2 cellular contexts compared by ENCODE assay signal in the genomic region with DNA sequence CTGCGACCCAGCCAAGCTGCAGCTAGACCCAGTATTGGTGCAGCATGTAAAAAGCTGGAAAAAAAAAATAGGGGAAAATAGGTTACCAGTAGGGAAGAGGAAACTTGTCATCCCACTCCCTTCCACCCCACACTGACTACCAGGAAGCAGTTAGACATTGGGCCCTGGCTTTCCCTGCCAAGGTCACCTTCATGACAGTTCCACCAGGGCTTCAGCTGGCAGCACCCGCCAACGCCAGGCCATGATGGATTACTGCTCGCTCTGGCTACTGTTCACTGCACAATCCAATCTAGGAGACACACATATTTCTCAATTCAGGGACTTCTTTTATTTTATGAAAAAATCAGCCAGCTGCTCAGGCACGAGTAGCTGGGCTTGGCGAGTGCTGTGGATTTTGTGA.
TF ChIP-seq lines count a peak whose summit lies in the region.

No MANE protein-coding gene starts in this region.

TF ChIP-seq in SK-N-SH, 30 proteins besides CTCF, POLR2A, EP300 and RAD21 (continued from another document):
- TF ChIP-seq, protein P1, sequence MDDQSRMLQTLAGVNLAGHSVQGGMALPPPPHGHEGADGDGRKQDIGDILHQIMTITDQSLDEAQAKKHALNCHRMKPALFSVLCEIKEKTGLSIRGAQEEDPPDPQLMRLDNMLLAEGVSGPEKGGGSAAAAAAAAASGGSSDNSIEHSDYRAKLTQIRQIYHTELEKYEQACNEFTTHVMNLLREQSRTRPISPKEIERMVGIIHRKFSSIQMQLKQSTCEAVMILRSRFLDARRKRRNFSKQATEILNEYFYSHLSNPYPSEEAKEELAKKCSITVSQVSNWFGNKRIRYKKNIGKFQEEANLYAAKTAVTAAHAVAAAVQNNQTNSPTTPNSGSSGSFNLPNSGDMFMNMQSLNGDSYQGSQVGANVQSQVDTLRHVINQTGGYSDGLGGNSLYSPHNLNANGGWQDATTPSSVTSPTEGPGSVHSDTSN (IDR thresholded peaks at IDR 0.05) = no peak
- no peak for TF ChIP-seq GABPA (IDR thresholded peaks at IDR 0.05; ENCODE audit: low read depth)
- TF ChIP-seq, protein P2, sequence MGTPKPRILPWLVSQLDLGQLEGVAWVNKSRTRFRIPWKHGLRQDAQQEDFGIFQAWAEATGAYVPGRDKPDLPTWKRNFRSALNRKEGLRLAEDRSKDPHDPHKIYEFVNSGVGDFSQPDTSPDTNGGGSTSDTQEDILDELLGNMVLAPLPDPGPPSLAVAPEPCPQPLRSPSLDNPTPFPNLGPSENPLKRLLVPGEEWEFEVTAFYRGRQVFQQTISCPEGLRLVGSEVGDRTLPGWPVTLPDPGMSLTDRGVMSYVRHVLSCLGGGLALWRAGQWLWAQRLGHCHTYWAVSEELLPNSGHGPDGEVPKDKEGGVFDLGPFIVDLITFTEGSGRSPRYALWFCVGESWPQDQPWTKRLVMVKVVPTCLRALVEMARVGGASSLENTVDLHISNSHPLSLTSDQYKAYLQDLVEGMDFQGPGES (IDR thresholded peaks at IDR 0.05; ENCODE audit: low read depth, low read length) = no peak
- TF ChIP-seq MEF2A (IDR thresholded peaks at IDR 0.05; ENCODE audit: borderline replicate concordance, low read depth) = no peak
- no peak for TF ChIP-seq YY1 (IDR thresholded peaks at IDR 0.05; ENCODE audit: low read depth)
- no peak for TF ChIP-seq RXRA (IDR thresholded peaks at IDR 0.05; ENCODE audit: borderline replicate concordance, low read depth)
- TF ChIP-seq, protein P3, sequence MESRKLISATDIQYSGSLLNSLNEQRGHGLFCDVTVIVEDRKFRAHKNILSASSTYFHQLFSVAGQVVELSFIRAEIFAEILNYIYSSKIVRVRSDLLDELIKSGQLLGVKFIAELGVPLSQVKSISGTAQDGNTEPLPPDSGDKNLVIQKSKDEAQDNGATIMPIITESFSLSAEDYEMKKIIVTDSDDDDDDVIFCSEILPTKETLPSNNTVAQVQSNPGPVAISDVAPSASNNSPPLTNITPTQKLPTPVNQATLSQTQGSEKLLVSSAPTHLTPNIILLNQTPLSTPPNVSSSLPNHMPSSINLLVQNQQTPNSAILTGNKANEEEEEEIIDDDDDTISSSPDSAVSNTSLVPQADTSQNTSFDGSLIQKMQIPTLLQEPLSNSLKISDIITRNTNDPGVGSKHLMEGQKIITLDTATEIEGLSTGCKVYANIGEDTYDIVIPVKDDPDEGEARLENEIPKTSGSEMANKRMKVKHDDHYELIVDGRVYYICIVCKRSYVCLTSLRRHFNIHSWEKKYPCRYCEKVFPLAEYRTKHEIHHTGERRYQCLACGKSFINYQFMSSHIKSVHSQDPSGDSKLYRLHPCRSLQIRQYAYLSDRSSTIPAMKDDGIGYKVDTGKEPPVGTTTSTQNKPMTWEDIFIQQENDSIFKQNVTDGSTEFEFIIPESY (IDR thresholded peaks at IDR 0.05; ENCODE audit: borderline replicate concordance, low read depth) = no peak
- no peak for TF ChIP-seq JUND (IDR thresholded peaks at IDR 0.05)
- TF ChIP-seq, protein P4, sequence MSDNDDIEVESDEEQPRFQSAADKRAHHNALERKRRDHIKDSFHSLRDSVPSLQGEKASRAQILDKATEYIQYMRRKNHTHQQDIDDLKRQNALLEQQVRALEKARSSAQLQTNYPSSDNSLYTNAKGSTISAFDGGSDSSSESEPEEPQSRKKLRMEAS (IDR thresholded peaks at IDR 0.05; ENCODE audit: low read depth) = no peak

TF ChIP-seq in SK-N-SH treated with all-trans-retinoic acid at 6 μM for 48 hours, 23 proteins besides CTCF, POLR2A, EP300 and RAD21 (continued from another document):
- TF ChIP-seq, protein P5, sequence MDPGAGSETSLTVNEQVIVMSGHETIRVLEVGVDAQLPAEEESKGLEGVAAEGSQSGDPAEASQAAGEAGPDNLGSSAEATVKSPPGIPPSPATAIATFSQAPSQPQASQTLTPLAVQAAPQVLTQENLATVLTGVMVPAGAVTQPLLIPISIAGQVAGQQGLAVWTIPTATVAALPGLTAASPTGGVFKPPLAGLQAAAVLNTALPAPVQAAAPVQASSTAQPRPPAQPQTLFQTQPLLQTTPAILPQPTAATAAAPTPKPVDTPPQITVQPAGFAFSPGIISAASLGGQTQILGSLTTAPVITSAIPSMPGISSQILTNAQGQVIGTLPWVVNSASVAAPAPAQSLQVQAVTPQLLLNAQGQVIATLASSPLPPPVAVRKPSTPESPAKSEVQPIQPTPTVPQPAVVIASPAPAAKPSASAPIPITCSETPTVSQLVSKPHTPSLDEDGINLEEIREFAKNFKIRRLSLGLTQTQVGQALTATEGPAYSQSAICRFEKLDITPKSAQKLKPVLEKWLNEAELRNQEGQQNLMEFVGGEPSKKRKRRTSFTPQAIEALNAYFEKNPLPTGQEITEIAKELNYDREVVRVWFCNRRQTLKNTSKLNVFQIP (CRISPR knock-in tag; IDR thresholded peaks at IDR 0.05; ENCODE audit: borderline replicate concordance, low read depth) = no peak
- no peak for TF ChIP-seq SNAI2 (CRISPR knock-in tag; IDR thresholded peaks at IDR 0.05)
- no peak for TF ChIP-seq ZNF8 (CRISPR knock-in tag; IDR thresholded peaks at IDR 0.05)
TF ChIP-seq in SK-N-SH treated with all-trans-retinoic acid at 6 μM for 48 hours: peak in this region for 0.
